In genomic region chr3:138455801-138456716, GRCh38 we compare ENCODE assay signal across 1 cellular context.
TF ChIP-seq lines count a peak whose summit lies in the region.

No MANE protein-coding gene starts in this region.

TF ChIP-seq in SK-N-SH treated with all-trans-retinoic acid at 6 μM for 48 hours, 23 proteins besides CTCF, POLR2A, EP300 and RAD21 (continued from another document):
- no peak for TF ChIP-seq PATZ1 (CRISPR knock-in tag; IDR thresholded peaks at IDR 0.05; ENCODE audit: borderline replicate concordance)
TF ChIP-seq in SK-N-SH treated with all-trans-retinoic acid at 6 μM for 48 hours: peak in this region for 0.
